39 cellular contexts compared by ENCODE assay signal in the genomic region with DNA sequence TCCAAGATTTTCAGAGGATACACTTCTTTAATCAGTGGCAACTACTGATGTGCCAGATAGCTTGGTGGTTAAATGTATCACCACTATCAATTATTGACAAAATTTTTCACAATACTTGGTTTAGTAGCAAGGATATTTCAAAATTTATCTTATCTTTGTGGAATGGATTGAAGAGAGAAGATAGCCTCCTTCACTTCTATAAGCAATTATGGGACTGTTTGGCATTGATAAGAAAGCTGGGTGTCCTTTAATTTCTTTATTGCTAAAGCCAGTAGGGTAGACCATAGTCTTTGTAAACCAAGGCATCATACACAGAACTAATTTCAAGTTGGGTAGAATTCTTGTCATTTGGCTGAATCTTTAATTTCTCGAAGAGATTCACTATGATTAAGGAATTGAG. TPM values are rescaled to one million over a fixed set of nuclear protein-coding genes. Genes with fewer than 3 reads are reported as not detected.
"Had no signal": no experiment of that assay in that cellular context is flagged by ENCODE, and none has a peak within 500 bp of the region (broad histone marks: within the 10 kb centered on the region; RNA-seq: fewer than 3 reads in every experiment).

No MANE protein-coding gene starts in this region.

- H3K9me3 Mint-ChIP-seq: activated CD4-positive, alpha-beta T cell treated with anti-CD3 and anti-CD28 coated beads, Interleukin-2, amount 10 ng/mL, durations not matched to agents 7 days and 5 days; activated CD8-positive, alpha-beta T cell treated with anti-CD3 and anti-CD28 coated beads for 36 hours; activated naive CD4-positive, alpha-beta T cell treated with anti-CD3 and anti-CD28 coated beads for 36 hours; activated naive CD4-positive, alpha-beta T cell treated with anti-CD3 and anti-CD28 coated beads, Interleukin-2, amount 50 U/mL, for 72 hours; activated naive CD8-positive, alpha-beta T cell treated with anti-CD3 and anti-CD28 coated beads for 36 hours; activated T-cell treated with anti-CD3 and anti-CD28 coated beads, Interleukin-2, amount 50 U/mL, for 4 hours; activated T-cell treated with anti-CD3 and anti-CD28 coated beads, Interleukin-2, amount 50 U/mL, for 72 hours; activated T-helper 1 cell treated with anti-CD3 and anti-CD28 coated beads, Interleukin-12 subunit alpha, Interleukin-12 subunit beta, Interleukin-2, Interleukin-4 antibody, amounts not matched to agents 30 ng/mL and 10 ng/mL and 1 ng/mL, durations not matched to agents 14 hours and 24 hours and 36 hours; activated T-helper 17 cell treated with anti-CD3 and anti-CD28 coated beads, Interleukin-2, amount 50 U/mL, for 72 hours; T-cell; WTC11 had no signal

- H3K27ac ChIP-seq: adrenal gland, body of pancreas, brain microvascular endothelial cell, breast epithelium, WERI-Rb-1 had no signal

- H3K9me3 ChIP-seq: adrenal gland, body of pancreas, breast epithelium had no signal

- H3K36me3 Mint-ChIP-seq: activated naive CD4-positive, alpha-beta T cell treated with anti-CD3 and anti-CD28 coated beads, Interleukin-2, amount 50 U/mL, for 72 hours; activated naive CD8-positive, alpha-beta T cell treated with anti-CD3 and anti-CD28 coated beads for 36 hours; T-cell; WTC11 had no signal

- DNase-seq: activated CD4-positive, alpha-beta T cell treated with anti-CD3 and anti-CD28 coated beads for 1 hour; activated CD4-positive, alpha-beta T cell treated with anti-CD3 and anti-CD28 coated beads for 36 hours; activated CD4-positive, alpha-beta T cell treated with anti-CD3 and anti-CD28 coated beads for 48 hours; activated CD4-positive, alpha-beta T cell treated with anti-CD3 and anti-CD28 coated beads, Interleukin-2, amount 10 ng/mL, durations not matched to agents 7 days and 5 days; activated CD4-positive, alpha-beta T cell treated with anti-CD3 and anti-CD28 coated beads, Interleukin-2, amount 50 U/mL, for 48 hours; activated CD4-positive, CD25-positive, alpha-beta regulatory T cell; activated CD8-positive, alpha-beta memory T cell treated with anti-CD3 and anti-CD28 coated beads, Interleukin-2, amount 50 U/mL, for 4 hours; activated CD8-positive, alpha-beta T cell treated with anti-CD3 and anti-CD28 coated beads for 36 hours; activated effector memory CD4-positive, alpha-beta T cell treated with anti-CD3 and anti-CD28 coated beads, Interleukin-2, amount 50 U/mL, for 16 hours; activated gamma-delta T cell treated with Interleukin-2 at 50 U/mL for 16 hours; activated naive CD4-positive, alpha-beta T cell; activated naive CD4-positive, alpha-beta T cell treated with anti-CD3 and anti-CD28 coated beads for 36 hours; activated naive CD4-positive, alpha-beta T cell treated with anti-CD3 and anti-CD28 coated beads, Interleukin-2, amount 50 U/mL, for 16 hours; activated naive CD8-positive, alpha-beta T cell treated with anti-CD3 and anti-CD28 coated beads for 36 hours; activated T-cell treated with anti-CD3 and anti-CD28 coated beads for 4 hours; activated T-cell treated with anti-CD3 and anti-CD28 coated beads, Interleukin-2, amount 50 U/mL, for 1 hour; activated T-cell treated with anti-CD3 and anti-CD28 coated beads, Interleukin-2, amount 50 U/mL, for 4 hours; activated T-cell treated with anti-CD3 and anti-CD28 coated beads, Interleukin-2, amount 50 U/mL, for 72 hours; adrenal gland; amniotic stem cell; aorta; body of pancreas; brain microvascular endothelial cell; central memory CD4-positive, alpha-beta T cell; T-cell; T-helper 17 cell; WERI-Rb-1 had no signal

- ATAC-seq: activated CD4-positive, alpha-beta T cell treated with anti-CD3 and anti-CD28 coated beads for 36 hours; activated CD4-positive, CD25-positive, alpha-beta regulatory T cell treated with anti-CD3 and anti-CD28 coated beads, Interleukin-2, amount 50 U/mL, for 24 hours; activated CD8-positive, alpha-beta T cell treated with anti-CD3 and anti-CD28 coated beads for 36 hours; activated naive CD4-positive, alpha-beta T cell treated with anti-CD3 and anti-CD28 coated beads, Interleukin-2, amount 50 U/mL, for 72 hours; activated T-cell treated with anti-CD3 and anti-CD28 coated beads, Interleukin-2, amount 50 U/mL, for 4 hours; activated T-cell treated with anti-CD3 and anti-CD28 coated beads, Interleukin-2, amount 50 U/mL, for 72 hours; activated T-helper 17 cell treated with anti-CD3 and anti-CD28 coated beads, Interleukin-2, amount 50 U/mL, for 72 hours; body of pancreas; T-cell; T-helper 17 cell; WTC11 had no signal

- H3K27ac Mint-ChIP-seq: activated CD4-positive, alpha-beta T cell treated with anti-CD3 and anti-CD28 coated beads for 36 hours; activated CD4-positive, alpha-beta T cell treated with anti-CD3 and anti-CD28 coated beads, Interleukin-2, amount 10 ng/mL, durations not matched to agents 7 days and 5 days; activated CD8-positive, alpha-beta T cell treated with anti-CD3 and anti-CD28 coated beads for 36 hours; activated naive CD4-positive, alpha-beta T cell treated with anti-CD3 and anti-CD28 coated beads for 36 hours; activated naive CD4-positive, alpha-beta T cell treated with anti-CD3 and anti-CD28 coated beads, Interleukin-2, amount 50 U/mL, for 72 hours; activated naive CD8-positive, alpha-beta T cell treated with anti-CD3 and anti-CD28 coated beads for 36 hours; activated T-cell treated with anti-CD3 and anti-CD28 coated beads, Interleukin-2, amount 50 U/mL, for 72 hours; activated T-helper 1 cell treated with anti-CD3 and anti-CD28 coated beads, Interleukin-12 subunit alpha, Interleukin-12 subunit beta, Interleukin-2, Interleukin-4 antibody, amounts not matched to agents 30 ng/mL and 10 ng/mL and 1 ng/mL, durations not matched to agents 14 hours and 24 hours and 36 hours; activated T-helper 17 cell treated with anti-CD3 and anti-CD28 coated beads, Interleukin-2, amount 50 U/mL, for 72 hours; T-cell; T-helper 17 cell; WTC11 had no signal

- H3K4me1 ChIP-seq: adrenal gland, breast epithelium had no signal

- H3K27me3 ChIP-seq: brain microvascular endothelial cell, breast epithelium had no signal

- H3K4me3 ChIP-seq: adrenal gland, body of pancreas, breast epithelium had no signal

- H3K4me3 Mint-ChIP-seq: activated CD4-positive, alpha-beta T cell treated with anti-CD3 and anti-CD28 coated beads for 36 hours; activated CD4-positive, alpha-beta T cell treated with anti-CD3 and anti-CD28 coated beads, Interleukin-2, amount 10 ng/mL, durations not matched to agents 7 days and 5 days; activated CD8-positive, alpha-beta T cell treated with anti-CD3 and anti-CD28 coated beads for 36 hours; activated naive CD4-positive, alpha-beta T cell treated with anti-CD3 and anti-CD28 coated beads for 36 hours; activated naive CD8-positive, alpha-beta T cell treated with anti-CD3 and anti-CD28 coated beads for 36 hours; activated T-cell treated with anti-CD3 and anti-CD28 coated beads, Interleukin-2, amount 50 U/mL, for 4 hours; activated T-cell treated with anti-CD3 and anti-CD28 coated beads, Interleukin-2, amount 50 U/mL, for 72 hours; activated T-helper 1 cell treated with anti-CD3 and anti-CD28 coated beads, Interleukin-12 subunit alpha, Interleukin-12 subunit beta, Interleukin-2, Interleukin-4 antibody, amounts not matched to agents 30 ng/mL and 10 ng/mL and 1 ng/mL, durations not matched to agents 14 hours and 24 hours and 36 hours; activated T-helper 17 cell treated with anti-CD3 and anti-CD28 coated beads, Interleukin-2, amount 50 U/mL, for 72 hours; T-cell; T-helper 17 cell; WTC11 had no signal

- H3K36me3 ChIP-seq: adrenal gland, brain microvascular endothelial cell, breast epithelium, WERI-Rb-1 had no signal

- FAIRE-seq: astrocyte, colon, TTC549 had no signal

RNA-seq across cellular contexts. Expression of gene RNF182, which starts 4.9 kb away (rescaled TPM):
- total RNA-seq: activated CD4-positive, alpha-beta T cell treated with anti-CD3 and anti-CD28 coated beads for 36 hours; activated CD4-positive, alpha-beta T cell treated with anti-CD3 and anti-CD28 coated beads, Interleukin-2, amount 10 ng/mL, durations not matched to agents 7 days and 5 days; activated CD8-positive, alpha-beta memory T cell treated with anti-CD3 and anti-CD28 coated beads for 36 hours; activated CD8-positive, alpha-beta T cell treated with anti-CD3 and anti-CD28 coated beads for 36 hours; activated naive CD4-positive, alpha-beta T cell treated with anti-CD3 and anti-CD28 coated beads for 36 hours; activated naive CD4-positive, alpha-beta T cell treated with anti-CD3 and anti-CD28 coated beads, Interleukin-2, amount 50 U/mL, for 72 hours; activated naive CD8-positive, alpha-beta T cell treated with anti-CD3 and anti-CD28 coated beads for 36 hours; activated T-cell treated with anti-CD3 and anti-CD28 coated beads, Interleukin-2, amount 50 U/mL, for 72 hours; activated T-helper 1 cell treated with anti-CD3 and anti-CD28 coated beads, Interleukin-12 subunit alpha, Interleukin-12 subunit beta, Interleukin-2, Interleukin-4 antibody, amounts not matched to agents 30 ng/mL and 10 ng/mL and 1 ng/mL, durations not matched to agents 14 hours and 24 hours and 36 hours; activated T-helper 17 cell treated with anti-CD3 and anti-CD28 coated beads, Interleukin-2, amount 50 U/mL, for 72 hours; T-helper 1 cell treated with Interleukin-12 subunit alpha and Interleukin-12 subunit beta and Interleukin-4 antibody, amounts not matched to agents 30 ng/mL and 1 ng/mL, for 36 hours; T-helper 2 cell treated with Interferon-gamma antibody and Interleukin-4, amounts not matched to agents 100 ng/mL and 5 ng/mL, for 36 hours had no signal
